ENCODE assay signal across 8 cellular contexts in the genomic region with DNA sequence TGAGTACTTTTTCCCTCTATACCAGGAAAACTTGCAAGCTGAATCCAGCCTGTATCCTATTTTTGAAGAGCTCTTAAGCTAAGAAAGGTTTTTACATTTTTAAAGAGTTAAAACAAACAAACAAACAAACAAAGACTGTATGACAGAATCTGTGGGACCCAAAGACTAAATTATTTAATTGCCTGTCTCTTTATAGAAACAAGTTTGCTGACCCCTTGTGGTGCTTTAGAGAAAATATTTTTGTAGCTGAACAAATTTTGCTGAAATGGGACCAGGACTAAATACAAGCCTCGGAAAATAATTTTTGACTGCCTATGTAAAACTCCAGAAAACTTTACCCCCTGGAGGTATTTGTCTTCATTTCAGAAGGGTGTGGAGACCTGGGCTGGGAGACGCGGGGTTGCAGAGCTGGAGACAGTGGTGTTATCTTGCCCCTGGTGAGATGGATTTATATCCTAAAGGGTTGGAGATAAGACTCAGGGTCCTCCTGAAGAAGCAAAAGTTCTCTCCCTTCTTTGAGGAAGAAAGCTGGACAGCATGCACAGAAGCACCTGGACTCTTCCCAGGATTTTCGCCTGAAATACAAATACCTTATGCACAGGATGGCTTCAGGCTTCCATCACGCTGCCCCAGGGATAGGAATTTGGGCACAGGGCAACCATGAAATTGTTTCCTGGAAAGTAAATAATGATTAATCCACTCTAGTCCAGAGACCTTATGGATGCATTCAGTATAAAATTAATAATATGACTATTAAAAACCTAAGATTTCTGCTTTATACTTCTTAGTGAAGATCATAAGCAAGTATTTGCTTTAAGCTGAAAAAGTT. TPM values are rescaled to one million over a fixed set of nuclear protein-coding genes. Genes with fewer than 3 reads are reported as not detected.
DNase-seq lines count a peak whose midpoint lies in the region; ATAC-seq, FAIRE-seq and TF ChIP-seq lines count a peak whose summit lies in the region.

No MANE protein-coding gene starts in this region.

- H3K27ac ChIP-seq in CD8-positive, alpha-beta T cell (ENCODE audit: low read depth, low read length): no peak overlapping the region
- H3K27ac ChIP-seq in IMR-90 (ENCODE audit: insufficient read depth, low read length): no peak overlapping the region
- no peak overlapping the region for H3K27ac ChIP-seq in OCI-LY3 (ENCODE audit: low read length)
- H3K27ac ChIP-seq in neuronal stem cell (replicated peaks; ENCODE audit: low read length): no peak overlapping the region

- no peak for TF ChIP-seq POLR2A in IMR-90 (IDR thresholded peaks at IDR 0.05; ENCODE audit: low read depth, low read length)

- H3K23ac ChIP-seq in IMR-90 (ENCODE audit: low read depth, low read length): no peak overlapping the region
- no peak overlapping the region for H3K23ac ChIP-seq in neuronal stem cell (ENCODE audit: low read depth, low read length, poor library complexity)

- peak overlapping the region; percentile 47; the same call in 1 of the 2 replicates for H2BK20ac ChIP-seq in IMR-90 (ENCODE audit: low read depth, low read length)

- peak overlapping the region; percentile 38; the same call in 1 of the 2 replicates for H3K56ac ChIP-seq in IMR-90 (ENCODE audit: extremely low read depth, insufficient read depth, low read length)

- H3K4me1 Mint-ChIP-seq in CD8-positive, alpha-beta T cell (ENCODE audit: low read depth): no peaks in the 10 kb centered on the region
- no peaks in the 10 kb centered on the region for H3K4me1 Mint-ChIP-seq in activated CD4-positive, alpha-beta T cell treated with anti-CD3 and anti-CD28 coated beads for 36 hours

- dilution Hi-C loops in IMR-90 (cut with HindIII; ENCODE audit: low sequenced_read_pairs, unreplicated experiment): no loop called here

- no peak overlapping the region for H2BK12ac ChIP-seq in neuronal stem cell (ENCODE audit: low read length)

- no peak for DNase-seq in CD8-positive, alpha-beta T cell
- peak; percentile 61 for DNase-seq in IMR-90
- DNase-seq in neuronal stem cell (ENCODE audit: low spot score): peak; percentile 30
- DNase-seq in activated CD4-positive, alpha-beta T cell treated with anti-CD3 and anti-CD28 coated beads for 36 hours: no peak

- H2BK5ac ChIP-seq in IMR-90 (ENCODE audit: low read depth, low read length, poor library complexity, severe bottlenecking): no peak overlapping the region
- H2BK5ac ChIP-seq in neuronal stem cell (ENCODE audit: low read length): no peak overlapping the region

- POLR2A ChIA-PET in CD8-positive, alpha-beta T cell (lab: Charles Lee): no interaction called here
- POLR2A ChIA-PET in IMR-90 (lab: Charles Lee; ENCODE audit: unreplicated experiment): no interaction called here
- POLR2A ChIA-PET in activated CD4-positive, alpha-beta T cell treated with anti-CD3 and anti-CD28 coated beads for 36 hours (lab: Charles Lee): interaction anchor here (0.8 kb wide), 1 partner anchor 452 kb away, joined by 4 read pairs; no protein-coding TSS in a partner anchor

- H2AFZ ChIP-seq in IMR-90 (replicated peaks; ENCODE audit: low read length, poor library complexity): no peak overlapping the region
- peak overlapping the region; percentile 63; the same call in 1 of the 2 replicates for H2AFZ ChIP-seq in OCI-LY3 (ENCODE audit: low read depth, low read length)
- H2AFZ ChIP-seq in neuronal stem cell (ENCODE audit: low read length): peak overlapping the region; percentile 12

- BruUV-seq in IMR-90 (replicated peaks; lab: Mats Ljungman, UMichigan): no TSS peak

- no peaks in the 10 kb centered on the region for H3K9me3 Mint-ChIP-seq in CD8-positive, alpha-beta T cell
- no peaks in the 10 kb centered on the region for H3K9me3 Mint-ChIP-seq in activated CD4-positive, alpha-beta T cell treated with anti-CD3 and anti-CD28 coated beads for 36 hours (ENCODE audit: low read depth)

- H3K79me1 ChIP-seq in IMR-90 (ENCODE audit: low read depth in 1 of 2, low read length in 2 of 2) (no peaks in the 10 kb centered on the region), neuronal stem cell (ENCODE audit: low read depth, low read length) (no peaks in the 10 kb centered on the region)

- H3K18ac ChIP-seq in IMR-90 (ENCODE audit: low read depth, low read length) (no peak overlapping the region), neuronal stem cell (ENCODE audit: low read length) (no peak overlapping the region)

- H2BK15ac ChIP-seq in IMR-90 (ENCODE audit: low read depth, low read length) (peak overlapping the region; percentile 34; the same call in 1 of the 3 replicates), neuronal stem cell (ENCODE audit: low read length) (no peak overlapping the region)

- H3K9me3 ChIP-seq in CD8-positive, alpha-beta T cell (ENCODE audit: low read length): no peaks in the 10 kb centered on the region
- H3K9me3 ChIP-seq in IMR-90 (ENCODE audit: control insufficient read depth, insufficient read depth, low read length): no peaks in the 10 kb centered on the region
- no peaks in the 10 kb centered on the region for H3K9me3 ChIP-seq in OCI-LY3 (ENCODE audit: insufficient read depth, low read length)
- H3K9me3 ChIP-seq in neuronal stem cell (replicated peaks in 1 of 2; ENCODE audit: control insufficient read depth in 2 of 2, insufficient read depth in 1 of 2, low read depth in 1 of 2, low read length in 2 of 2): no peaks in the 10 kb centered on the region

- H4K8ac ChIP-seq in IMR-90 (ENCODE audit: low read depth in 2 of 2, low read length in 2 of 2): no peak overlapping the region; a peak in 1 of 4 replicates
- H4K8ac ChIP-seq in neuronal stem cell (ENCODE audit: low read depth, low read length): no peak overlapping the region

- H3K14ac ChIP-seq in IMR-90 (replicated peaks; ENCODE audit: low read depth, low read length): no peak overlapping the region
- no peak overlapping the region for H3K14ac ChIP-seq in neuronal stem cell (ENCODE audit: low read length)

- no peak overlapping the region for H4K5ac ChIP-seq in IMR-90 (ENCODE audit: low read depth, low read length)

- H3K79me2 ChIP-seq in OCI-LY3 (ENCODE audit: low read length): no peaks in the 10 kb centered on the region

- WGBS in IMR-90 (ENCODE audit: extremely low coverage in 2 of 2, insufficient read length in 1 of 2), 2 experiments: no CpG with 5 or more reads among the region's 5 CpGs
- WGBS in neuronal stem cell (ENCODE audit: extremely low coverage in 2 of 2, insufficient read length in 2 of 2, insufficient replicate concordance in 1 of 2), 2 donors: no CpG with 5 or more reads among the region's 5 CpGs

- CTCF ChIA-PET in CD8-positive, alpha-beta T cell (lab: Charles Lee): interaction anchor here (0.6 to 3.4 kb wide), 14 partner anchors 11 to 1451 kb away, joined by 3 to 24 read pairs (median 5); partner anchors contain the start of gene DSEL
- CTCF ChIA-PET in IMR-90 (lab: Yijun Ruan, JAX): interaction anchor here (0.6 kb wide), 1 partner anchor 38 kb away, joined by 3 read pairs; no protein-coding TSS in a partner anchor
- CTCF ChIA-PET in activated CD4-positive, alpha-beta T cell treated with anti-CD3 and anti-CD28 coated beads for 36 hours (lab: Charles Lee): interaction anchor here (0.6 to 2.5 kb wide), 14 partner anchors 10 to 1444 kb away, joined by 3 to 12 read pairs (median 3); no protein-coding TSS in a partner anchor

- intact Hi-C loops in CD8-positive, alpha-beta T cell (cut with DNase I, micrococcal nuclease): loop anchor here (1.0 to 5.0 kb wide), 3 partner anchors 77 to 1443 kb away; partner anchors contain the start of gene DSEL (in 1 of the 2)
- intact Hi-C loops in IMR-90 (cut with micrococcal nuclease): loop anchor here (1.0 kb wide), 2 partner anchors 1144 to 1443 kb away; partner anchors contain the start of gene DSEL
- intact Hi-C loops in activated CD4-positive, alpha-beta T cell treated with anti-CD3 and anti-CD28 coated beads for 36 hours (cut with DNase I, micrococcal nuclease): loop anchor here (1.0 to 5.0 kb wide), 3 partner anchors 77 to 1443 kb away; partner anchors contain the start of gene DSEL (in 1 of the 2)

- peak; percentile 64 for TF ChIP-seq CTCF in CD8-positive, alpha-beta T cell (IDR thresholded peaks at IDR 0.05)
- TF ChIP-seq CTCF in IMR-90 (conservative IDR thresholded peaks at IDR 0.05; ENCODE audit: low read depth, low read length) (peak; percentile 68), OCI-LY3 (IDR thresholded peaks at IDR 0.05; ENCODE audit: low read depth, low read length) (peak; percentile 96)

- peak overlapping the region; percentile 10; the same call in 1 of the 2 replicates for H3K4ac ChIP-seq in IMR-90 (ENCODE audit: low read depth, low read length)
- H3K4ac ChIP-seq in neuronal stem cell (ENCODE audit: low read length): no peak overlapping the region

- no peaks in the 10 kb centered on the region for H3K36me3 ChIP-seq in CD8-positive, alpha-beta T cell (ENCODE audit: insufficient read depth, low read length)
- H3K36me3 ChIP-seq in IMR-90 (ENCODE audit: control insufficient read depth, insufficient read depth, low read length) (no peaks in the 10 kb centered on the region), OCI-LY3 (replicated peaks; ENCODE audit: low read depth, low read length) (no peaks in the 10 kb centered on the region), neuronal stem cell (replicated peaks in 1 of 2; ENCODE audit: control insufficient read depth in 2 of 2, insufficient read depth in 2 of 2, low read length in 2 of 2) (no peaks in the 10 kb centered on the region)

- H4K91ac ChIP-seq in IMR-90 (ENCODE audit: insufficient read depth, low read depth, low read length) (no peak overlapping the region), neuronal stem cell (ENCODE audit: low read depth, low read length, poor library complexity) (no peak overlapping the region)

- no peaks in the 10 kb centered on the region for H3K27me3 ChIP-seq in CD8-positive, alpha-beta T cell (ENCODE audit: insufficient read depth, low read length)
- H3K27me3 ChIP-seq in IMR-90 (ENCODE audit: control insufficient read depth, insufficient read depth, low read length): no peaks in the 10 kb centered on the region
- H3K27me3 ChIP-seq in OCI-LY3 (ENCODE audit: low read depth, low read length): no peaks in the 10 kb centered on the region
- H3K27me3 ChIP-seq in neuronal stem cell (ENCODE audit: control insufficient read depth in 3 of 3, insufficient read depth in 3 of 3, low read depth in 1 of 3, low read length in 3 of 3): no peaks in the 10 kb centered on the region

- no peaks in the 10 kb centered on the region for H4K20me1 ChIP-seq in IMR-90 (ENCODE audit: insufficient read depth, low read length)
- H4K20me1 ChIP-seq in OCI-LY3 (ENCODE audit: insufficient read depth, low read length): no peaks in the 10 kb centered on the region

- H3K27ac Mint-ChIP-seq in CD8-positive, alpha-beta T cell: no peak overlapping the region
- H3K27ac Mint-ChIP-seq in activated CD4-positive, alpha-beta T cell treated with anti-CD3 and anti-CD28 coated beads for 36 hours: no peak overlapping the region

- H3K9ac ChIP-seq in IMR-90 (ENCODE audit: low read depth, low read length) (no peak overlapping the region; the same call in 1 of the 2 replicates), OCI-LY3 (ENCODE audit: low read length) (no peak overlapping the region), neuronal stem cell (ENCODE audit: low read depth, low read length, poor library complexity) (no peak overlapping the region)

- H2BK120ac ChIP-seq in IMR-90 (ENCODE audit: low read depth, low read length) (peak overlapping the region; percentile 77), neuronal stem cell (ENCODE audit: low read depth, low read length) (no peak overlapping the region)

- H3K4me3 Mint-ChIP-seq in CD8-positive, alpha-beta T cell: no peak overlapping the region
- no peak overlapping the region for H3K4me3 Mint-ChIP-seq in activated CD4-positive, alpha-beta T cell treated with anti-CD3 and anti-CD28 coated beads for 36 hours

- no peak for ATAC-seq in CD8-positive, alpha-beta T cell
- peak; percentile 81 for ATAC-seq in IMR-90 (ENCODE audit: low read depth)
- no peak for ATAC-seq in GM18498 (IDR thresholded peaks at IDR 0.05; ENCODE audit: unreplicated experiment)
- no peak for ATAC-seq in HG03469 (IDR thresholded peaks at IDR 0.05; ENCODE audit: unreplicated experiment)
- ATAC-seq in activated CD4-positive, alpha-beta T cell treated with anti-CD3 and anti-CD28 coated beads for 36 hours: no peak

- no peaks in the 10 kb centered on the region for H3K9me1 ChIP-seq in IMR-90 (ENCODE audit: insufficient read depth, low read length)

- no peak overlapping the region for H2AK5ac ChIP-seq in IMR-90 (ENCODE audit: low read depth, low read length)
- H2AK5ac ChIP-seq in neuronal stem cell (ENCODE audit: low read depth, low read length): no peak overlapping the region

- H3K27me3 Mint-ChIP-seq in CD8-positive, alpha-beta T cell (ENCODE audit: low read depth): peaks cover 2% of the 10 kb centered on the region
- no peaks in the 10 kb centered on the region for H3K27me3 Mint-ChIP-seq in activated CD4-positive, alpha-beta T cell treated with anti-CD3 and anti-CD28 coated beads for 36 hours

- H3K4me3 ChIP-seq in CD8-positive, alpha-beta T cell (ENCODE audit: low read depth, low read length): no peak overlapping the region
- no peak overlapping the region for H3K4me3 ChIP-seq in IMR-90 (ENCODE audit: insufficient read depth, low read depth, low read length)
- H3K4me3 ChIP-seq in OCI-LY3 (ENCODE audit: low read length): no peak overlapping the region; the same call in 1 of the 2 replicates
- H3K4me3 ChIP-seq in neuronal stem cell (ENCODE audit: low read length in 2 of 2): no peak overlapping the region

- H3K4me1 ChIP-seq in CD8-positive, alpha-beta T cell (ENCODE audit: insufficient read depth, low read length): no peaks in the 10 kb centered on the region
- no peaks in the 10 kb centered on the region for H3K4me1 ChIP-seq in IMR-90 (ENCODE audit: control insufficient read depth, insufficient read depth, low read length)
- H3K4me1 ChIP-seq in OCI-LY3 (ENCODE audit: low read length): peaks cover under 1% of the 10 kb centered on the region; the same call in 1 of the 2 replicates
- H3K4me1 ChIP-seq in neuronal stem cell (ENCODE audit: control insufficient read depth in 2 of 2, insufficient read depth in 1 of 2, low read depth in 1 of 2, low read length in 2 of 2): no peaks in the 10 kb centered on the region

- H3K4me2 ChIP-seq in IMR-90 (ENCODE audit: low read depth, low read length) (no peak overlapping the region), OCI-LY3 (ENCODE audit: low read length) (peak overlapping the region; percentile 36), neuronal stem cell (ENCODE audit: insufficient read depth, low read length, poor library complexity, severe bottlenecking) (no peak overlapping the region)

- in situ Hi-C loops in IMR-90 (cut with MboI; ENCODE audit: low sequenced_read_pairs): loop anchor here (5.0 to 10.0 kb wide), 2 partner anchors 1146 to 1443 kb away; partner anchors contain the start of gene DSEL

- peak; percentile 92 for FAIRE-seq in endometrium (lab: Jason Lieb, UNC)

- no peak overlapping the region for H2AK9ac ChIP-seq in IMR-90 (replicated peaks; ENCODE audit: low read depth, low read length, poor library complexity)

- no peaks in the 10 kb centered on the region for H3K36me3 Mint-ChIP-seq in CD8-positive, alpha-beta T cell
- no peaks in the 10 kb centered on the region for H3K36me3 Mint-ChIP-seq in activated CD4-positive, alpha-beta T cell treated with anti-CD3 and anti-CD28 coated beads for 36 hours (ENCODE audit: low read depth)

- peak; percentile 73 for TF ChIP-seq RAD21 in IMR-90 (IDR thresholded peaks at IDR 0.05; ENCODE audit: low read length)

RNA-seq across cellular contexts. Expression of gene TMX3, which starts 54.3 kb away (rescaled TPM):
- total RNA-seq in CD8-positive, alpha-beta T cell: 10 to 100 TPM; 28.3 to 28.5 TPM
- 50.5 and 83.3 TPM in 2 replicates for total RNA-seq in IMR-90 (2012; rRNA removed)
- 15.7 and 22.8 TPM in 2 replicates for polyA plus RNA-seq in IMR-90 (2012; rRNA removed)
- 2.1 and 3.5 TPM in 2 replicates for polyA plus RNA-seq in IMR-90 (2012; cell fraction: cytosol; rRNA removed)
- polyA plus RNA-seq in IMR-90 (2012; cell fraction: nucleus; rRNA removed; ENCODE audit: low replicate concordance): 5.7 and 71.3 TPM in 2 replicates
- 26.9 TPM for polyA plus RNA-seq in neuronal stem cell (2013, experiment 1 of 2)
- 27.7 TPM for polyA plus RNA-seq in neuronal stem cell (2013, experiment 2 of 2)
- total RNA-seq in activated CD4-positive, alpha-beta T cell treated with anti-CD3 and anti-CD28 coated beads for 36 hours: 10 to 100 TPM; 46.9 to 49.9 TPM

Comparison
In these comparisons a context has a peak if more than half of its experiments do, and no peak if none do; other contexts are left out.
1. DNase-seq: peak in IMR-90 (single experiment) and neuronal stem cell (single experiment); none in CD8-positive, alpha-beta T cell (0 of 7) and activated CD4-positive, alpha-beta T cell treated with anti-CD3 and anti-CD28 coated beads for 36 hours (single experiment).
2. Peak in every context shown above with its lines, with median percentiles within 50 percentile points of each other: CTCF ChIP-seq.